ENCODE assay signal across 6 cellular contexts in genomic region chr1:48022306-48022705, GRCh38. TPM values are rescaled to one million over a fixed set of nuclear protein-coding genes. Genes with fewer than 3 reads are reported as not detected.
"Had no signal": no experiment of that assay in that cellular context is flagged by ENCODE, and none has a peak within 500 bp of the region (broad histone marks: within the 10 kb centered on the region; RNA-seq: fewer than 3 reads in every experiment).

No MANE protein-coding gene starts in this region.

- H3K27ac ChIP-seq: GM23248 had no signal

- DNase-seq: GM23248, GOT3, H7, HCEC 1CT, IMR-90 had no signal

- H3K9ac ChIP-seq: GM23248 had no signal

- H3K4me3 ChIP-seq: GM23248, K562 had no signal

- ATAC-seq: K562 had no signal

- H2AFZ ChIP-seq: GM23248 had no signal

RNA-seq across cellular contexts. Expression of gene TRABD2B, which starts 25.1 kb away (rescaled TPM):
- total RNA-seq: GM23248, IMR-90, K562 had no signal
- polyA plus RNA-seq: GM23248, IMR-90, K562 had no signal
